In genomic region chr1:23483327-23484252, GRCh38 we compare ENCODE assay signal across 8 cellular contexts. TPM values are rescaled to one million over a fixed set of nuclear protein-coding genes. Genes with fewer than 3 reads are reported as not detected.
DNase-seq lines count a peak whose midpoint lies in the region; FAIRE-seq and TF ChIP-seq lines count a peak whose summit lies in the region.

Gene ASAP3 (minus strand): TSS chr1:23484179. CDS start chr1:23484133, 46 bp downstream.

- peak within 1 kb of the TSS; percentile 80 for H2AFZ ChIP-seq in endothelial cell of umbilical vein (ENCODE audit: low read depth, low read length)

- dilution Hi-C loops in endothelial cell of umbilical vein (cut with MboI; ENCODE audit: extremely low pct_ligation_motif_present, low sequenced_read_pairs), result no loop called here

- H3K9me1 ChIP-seq in endothelial cell of umbilical vein (replicated peaks; ENCODE audit: control insufficient read depth, extremely low read depth, insufficient read depth, low read length), result no peaks in the 10 kb centered on the region

- H3K4me1 ChIP-seq in endothelial cell of umbilical vein (ENCODE audit: control insufficient read depth, extremely low read depth, insufficient read depth, low read length) (peaks cover 11% of the 10 kb centered on the region), mononuclear cell (ENCODE audit: insufficient read depth, low read length) (peaks cover 15% of the 10 kb centered on the region), urinary bladder (ENCODE audit: insufficient read depth) (no peaks in the 10 kb centered on the region)

- no peaks in the 10 kb centered on the region for H4K20me1 ChIP-seq in endothelial cell of umbilical vein (replicated peaks; ENCODE audit: control insufficient read depth, extremely low read depth, insufficient read depth, low read length)

- CTCF ChIA-PET in endothelial cell of umbilical vein (lab: Charles Lee), result interaction anchor here (0.7 to 5.3 kb wide), 17 partner anchors 8 to 208 kb away, joined by 3 to 77 read pairs (median 5); partner anchors contain the start of genes E2F2, HNRNPR, RPL11 and ZNF436

- H3K9me3 ChIP-seq in endothelial cell of umbilical vein (replicated peaks; ENCODE audit: control insufficient read depth, insufficient read depth, low read length) (no peaks in the 10 kb centered on the region), mononuclear cell (ENCODE audit: low read depth, low read length) (no peaks in the 10 kb centered on the region)

- no peaks in the 10 kb centered on the region for H3K79me2 ChIP-seq in endothelial cell of umbilical vein (ENCODE audit: control insufficient read depth, insufficient read depth, low read length)

- POLR2A ChIA-PET in endothelial cell of umbilical vein (lab: Charles Lee), result interaction anchor here (0.7 kb wide), 2 partner anchors 114 to 151 kb away, joined by 4 read pairs; partner anchors contain the start of gene ZNF436

- DNase-seq in AG10803 (ENCODE audit: low read depth) (peak; percentile 56), H7 (peak; percentile 84), endothelial cell of umbilical vein (ENCODE audit: low read depth, low spot score) (peak; percentile 28), RPMI8226 (no peak), T1000 (lab: John Stamatoyannopoulos, UW) (no peak)

- WGBS in urinary bladder, result under 1% methylated on average over 83 of the region's 84 CpGs

- peak within 1 kb of the TSS; percentile 29 for H3K9ac ChIP-seq in endothelial cell of umbilical vein (replicated peaks; ENCODE audit: extremely low read depth, insufficient read depth, low read length)

- TF ChIP-seq POLR2A in endothelial cell of umbilical vein (IDR thresholded peaks at IDR 0.05; ENCODE audit: low read depth, low read length), result no peak

- peak within 1 kb of the TSS; percentile 74 for H3K4me2 ChIP-seq in endothelial cell of umbilical vein (ENCODE audit: insufficient read depth, low read length)

- H3K27ac ChIP-seq in VCaP (peak within 1 kb of the TSS; percentile 75), endothelial cell of umbilical vein (ENCODE audit: insufficient read depth, low read depth, low read length) (no peak within 1 kb of the TSS), urinary bladder (ENCODE audit: low read depth) (peak within 1 kb of the TSS; percentile 74)

- no TSS peak for BruUV-seq in endothelial cell of umbilical vein (replicated peaks; lab: Mats Ljungman, UMichigan)

- H3K27me3 ChIP-seq in H7 (ENCODE audit: control insufficient read depth, insufficient read depth, low read length), result peaks cover 9% of the 10 kb centered on the region
- no peaks in the 10 kb centered on the region for H3K27me3 ChIP-seq in endothelial cell of umbilical vein (ENCODE audit: control insufficient read depth in 2 of 2, insufficient read depth in 2 of 2, low read length in 2 of 2)
- H3K27me3 ChIP-seq in mononuclear cell (ENCODE audit: insufficient read depth, low read length), result peaks cover 39% of the 10 kb centered on the region

- H3K4me3 ChIP-seq in AG10803 (ENCODE audit: low read length) (peak within 1 kb of the TSS; percentile 80), H7 (ENCODE audit: insufficient read depth, low read depth, low read length) (peak within 1 kb of the TSS; percentile 88), endothelial cell of umbilical vein (replicated peaks in 1 of 3; ENCODE audit: insufficient read depth in 1 of 3, low read depth in 1 of 3, low read length in 3 of 3) (peak within 1 kb of the TSS; percentile 8 to 67 (median 55)), mononuclear cell (ENCODE audit: low read length) (peak within 1 kb of the TSS; percentile 38), urinary bladder (ENCODE audit: low read depth, low read length) (peak within 1 kb of the TSS; percentile 68)

- intact Hi-C loops in endothelial cell of umbilical vein (cut with micrococcal nuclease), result loop anchor here (1.0 to 5.0 kb wide), 5 partner anchors 49 to 315 kb away; partner anchors contain the start of genes E2F2, HNRNPR, LUZP1 and ZNF436

- H3K36me3 ChIP-seq in H7 (replicated peaks; ENCODE audit: control insufficient read depth, insufficient read depth, low read length) (no peaks in the 10 kb centered on the region), endothelial cell of umbilical vein (ENCODE audit: control insufficient read depth in 2 of 2, extremely low read depth in 1 of 2, insufficient read depth in 2 of 2, low read length in 2 of 2) (no peaks in the 10 kb centered on the region), urinary bladder (ENCODE audit: insufficient read depth) (no peaks in the 10 kb centered on the region)

- TF ChIP-seq CTCF in AG10803 (conservative IDR thresholded peaks at IDR 0.05; ENCODE audit: low read length), result peak; percentile 26; the same call in 1 of the 2 replicates
- peak; percentile 37 for TF ChIP-seq CTCF in VCaP (conservative IDR thresholded peaks at IDR 0.05)
- TF ChIP-seq CTCF in endothelial cell of umbilical vein (IDR thresholded peaks at IDR 0.05; ENCODE audit: extremely low read depth in 1 of 2, insufficient read depth in 1 of 2, low read depth in 1 of 2, low read length in 2 of 2), result peak in 1 of 2 donors; percentile 38

- peak; percentile 70 for FAIRE-seq in endothelial cell of umbilical vein (lab: Jason Lieb, UNC)

TF ChIP-seq in endothelial cell of umbilical vein, 7 proteins besides CTCF, POLR2A, EP300 and RAD21:
- TF ChIP-seq POLR2AphosphoS5 (IDR thresholded peaks at IDR 0.05; ENCODE audit: insufficient read depth, low read depth, low read length) (peak; percentile 51), EZH2 (IDR thresholded peaks at IDR 0.05; ENCODE audit: borderline replicate concordance, low read depth, low read length, severe bottlenecking) (peak; percentile 39), FOS (IDR thresholded peaks at IDR 0.05; ENCODE audit: borderline replicate concordance, insufficient read depth, low read length) (no peak)

RNA-seq across cellular contexts. Expression of gene ASAP3, which starts in this region (rescaled TPM):
- total RNA-seq in H7 (2014; rRNA removed; shearing (Covaris generic)), result 95.1 and 107 TPM in 2 replicates
- 14.2 and 15.5 TPM in 2 replicates for total RNA-seq in endothelial cell of umbilical vein
- polyA plus RNA-seq in endothelial cell of umbilical vein, result 12.5 and 14.8 TPM in 2 replicates
- polyA plus RNA-seq in endothelial cell of umbilical vein (2011; cell fraction: cytosol; rRNA removed), result 7.9 and 11.3 TPM in 2 replicates
- 49.9 and 62.4 TPM in 2 replicates for polyA plus RNA-seq in endothelial cell of umbilical vein (2011; cell fraction: nucleus; rRNA removed)
- polyA plus RNA-seq in endothelial cell of umbilical vein (2012), result 12.8 and 22.2 TPM in 2 replicates
- polyA minus RNA-seq in endothelial cell of umbilical vein, result 18.5 and 18.7 TPM in 2 replicates
- 2.3 TPM for polyA minus RNA-seq in endothelial cell of umbilical vein (2011; cell fraction: cytosol; rRNA and poly(A)+ RNA removed)
- polyA minus RNA-seq in endothelial cell of umbilical vein (2011; cell fraction: nucleus; rRNA and poly(A)+ RNA removed), result 9.7 and 11.7 TPM in 2 replicates
- total RNA-seq in mononuclear cell, result 0.42 TPM
- 44.3 TPM for total RNA-seq in urinary bladder
- polyA plus RNA-seq in urinary bladder, result 28.0 TPM

Comparison
In these comparisons a context has a peak if more than half of its experiments do, and no peak if none do; other contexts are left out.
1. RNA of gene ASAP3 (total RNA-seq): 95.1 to 107 TPM in H7, 44.3 TPM in urinary bladder (single experiment) and 14.2 to 15.5 TPM in endothelial cell of umbilical vein; 0.42 TPM in mononuclear cell (single experiment); every median in the first group is over 10 times any median in the second.
2. DNase-seq: peak in AG10803 (single experiment), H7 (single experiment) and endothelial cell of umbilical vein (single experiment); none in RPMI8226 (single experiment) and T1000 (single experiment).
3. H3K4me3 ChIP-seq: peak in every context shown above with its lines; median percentile 88 in H7; 80 in AG10803; 68 in urinary bladder; 55 in endothelial cell of umbilical vein; 38 in mononuclear cell.